Comparison of ENCODE assay signal across 8 cellular contexts in the genomic region with DNA sequence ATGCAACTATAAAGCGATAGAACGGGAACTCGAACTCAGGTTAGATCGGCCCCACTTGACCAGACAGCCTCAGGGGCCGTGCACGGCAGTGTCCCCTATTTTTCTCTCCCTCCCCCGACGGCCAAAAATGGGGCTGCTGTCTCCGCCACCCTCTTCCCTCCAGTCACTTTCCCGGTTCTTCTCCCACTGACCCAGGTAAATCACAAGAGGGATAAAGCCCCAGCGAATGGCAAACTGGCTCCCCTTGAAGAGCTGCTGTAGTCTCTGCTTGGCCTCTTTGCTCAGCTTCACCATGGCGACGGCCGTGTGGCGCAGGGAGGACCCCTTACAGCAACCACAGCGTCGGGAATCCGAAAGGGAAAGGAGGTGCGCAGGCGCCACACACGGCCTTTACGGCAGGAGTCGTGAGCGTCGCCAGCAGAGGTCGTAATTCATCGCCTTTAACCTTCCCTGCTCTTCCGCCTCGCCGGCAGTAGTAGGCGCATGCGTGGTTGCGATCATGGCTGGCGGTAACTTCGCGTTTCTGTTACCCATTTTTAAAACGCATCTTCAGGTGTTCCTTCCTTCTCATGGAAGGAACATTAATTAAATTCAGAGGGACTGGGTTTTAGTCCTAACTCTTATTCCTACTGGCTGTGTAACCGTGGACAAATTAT. TPM values are rescaled to one million over a fixed set of nuclear protein-coding genes. Genes with fewer than 3 reads are reported as not detected.
DNase-seq lines count a peak whose midpoint lies in the region; ATAC-seq and TF ChIP-seq lines count a peak whose summit lies in the region.

TOMM7 (minus strand) TSS at position 364 of the 656 bp plus-strand sequence; CDS start at position 294, 70 bp downstream.

- H3K36me3 Mint-ChIP-seq in CD4-positive, alpha-beta T cell (ENCODE audit: low read depth): peaks cover 31% of the 10 kb centered on the region
- peaks cover 3% of the 10 kb centered on the region for H3K36me3 Mint-ChIP-seq in activated CD4-positive, alpha-beta memory T cell treated with anti-CD3 and anti-CD28 coated beads for 36 hours

- intact Hi-C loops in CD4-positive, alpha-beta T cell (cut with DNase I, micrococcal nuclease): loop anchor here (2.0 to 10.0 kb wide), 6 partner anchors 32 to 1752 kb away; partner anchors contain the start of genes HYCC1 (in 1 of the 2) and PALS2 (in 1 of the 2)
- intact Hi-C loops in activated CD4-positive, alpha-beta memory T cell treated with anti-CD3 and anti-CD28 coated beads for 36 hours (cut with micrococcal nuclease): loop anchor here (1.0 to 5.0 kb wide), 6 partner anchors 32 to 359 kb away; partner anchors contain the start of genes HYCC1 and KLHL7
- intact Hi-C loops in dorsolateral prefrontal cortex (cut with DNase I): loop anchor here (2.0 to 10.0 kb wide), 6 partner anchors 32 to 360 kb away; partner anchors contain the start of genes HYCC1 (in 1 of the 2) and NUP42 (in 1 of the 2)

- H3K9ac ChIP-seq in liver (ENCODE audit: low read depth in 1 of 2, low read length in 2 of 2): peak within 1 kb of the TSS; percentile 74 to 77

- H3K27ac Mint-ChIP-seq in CD4-positive, alpha-beta T cell: peak within 1 kb of the TSS; percentile 92
- H3K27ac Mint-ChIP-seq in activated CD4-positive, alpha-beta memory T cell treated with anti-CD3 and anti-CD28 coated beads for 36 hours: peak within 1 kb of the TSS; percentile 90

- peaks cover 0 to 12% (median 8%) of the 10 kb centered on the region in 4 donors for H3K4me1 ChIP-seq in liver (ENCODE audit: control insufficient read depth in 4 of 4, insufficient read depth in 4 of 4, low read length in 3 of 4)

- peaks cover 15% of the 10 kb centered on the region for H3K27me3 Mint-ChIP-seq in CD4-positive, alpha-beta T cell
- H3K27me3 Mint-ChIP-seq in activated CD4-positive, alpha-beta memory T cell treated with anti-CD3 and anti-CD28 coated beads for 36 hours: peaks cover 11% of the 10 kb centered on the region

- peak; percentile 75 to 90 (median 82) for DNase-seq in CD4-positive, alpha-beta T cell
- peak; percentile 91 for DNase-seq in NCI-H82 treated with DMSO at 0.1 percent for 48 hours (lab: John Stamatoyannopoulos, UW; ENCODE audit: unreplicated experiment)
- DNase-seq in activated CD4-positive, alpha-beta memory T cell treated with anti-CD3 and anti-CD28 coated beads for 36 hours: peak; percentile 92
- peak; percentile 76 to 91 (median 86) for DNase-seq in dorsolateral prefrontal cortex
- peak; percentile 90 for DNase-seq in stimulated activated CD4-positive, alpha-beta T cell treated with anti-CD3 and anti-CD28 coated beads, Interleukin-4, amount 100 ng/mL, for 24 hours

- WGBS in liver: under 1% methylated on average over 38 of the region's 38 CpGs

- H3K27ac ChIP-seq in CD4-positive, alpha-beta T cell (ENCODE audit: low read depth, low read length): peak within 1 kb of the TSS; percentile 66
- H3K27ac ChIP-seq in dorsolateral prefrontal cortex: peak within 1 kb of the TSS in 56 of 59 donors; percentile 8 to 91 (median 76)
- H3K27ac ChIP-seq in liver (ENCODE audit: low read depth in 1 of 2, low read length in 2 of 2): peak within 1 kb of the TSS; percentile 24 to 80

- peaks cover 0 to 2% (median under 1%) of the 10 kb centered on the region in 4 donors for H3K36me3 ChIP-seq in liver (ENCODE audit: control insufficient read depth in 4 of 4, insufficient read depth in 3 of 4, low read depth in 1 of 4, low read length in 3 of 4)

- peak; percentile 93 for ATAC-seq in CD4-positive, alpha-beta T cell (ENCODE audit: poor library complexity)
- ATAC-seq in GM19438 (IDR thresholded peaks at IDR 0.05; ENCODE audit: low read depth, unreplicated experiment) (peak; percentile 74), HG03575 (IDR thresholded peaks at IDR 0.05; ENCODE audit: extremely low read depth, insufficient number of reproducible peaks, low FRiP score, unreplicated experiment) (peak; percentile 31)

- TF ChIP-seq CTCF in CD4-positive, alpha-beta T cell (IDR thresholded peaks at IDR 0.05): no peak
- TF ChIP-seq CTCF in dorsolateral prefrontal cortex (IDR thresholded peaks at IDR 0.05 in 54 of 56, conservative IDR thresholded peaks at IDR 0.05 in 2 of 56; ENCODE audit: low read depth in 1 of 56, partially characterized antibody in 56 of 56) (peak; percentile 31 to 95 (median 78)), liver (IDR thresholded peaks at IDR 0.05; ENCODE audit: low read depth, low read length, missing input control) (peak; percentile 27)

- H3K4me1 Mint-ChIP-seq in CD4-positive, alpha-beta T cell (ENCODE audit: low read depth): peaks cover 49% of the 10 kb centered on the region
- peaks cover 34% of the 10 kb centered on the region for H3K4me1 Mint-ChIP-seq in activated CD4-positive, alpha-beta memory T cell treated with anti-CD3 and anti-CD28 coated beads for 36 hours (ENCODE audit: low read depth)

- no peaks in the 10 kb centered on the region for H3K9me3 Mint-ChIP-seq in CD4-positive, alpha-beta T cell
- no peaks in the 10 kb centered on the region for H3K9me3 Mint-ChIP-seq in activated CD4-positive, alpha-beta memory T cell treated with anti-CD3 and anti-CD28 coated beads for 36 hours

- H3K27me3 ChIP-seq in CD4-positive, alpha-beta T cell (ENCODE audit: control insufficient read depth, insufficient read depth, low read length): no peaks in the 10 kb centered on the region
- H3K27me3 ChIP-seq in dorsolateral prefrontal cortex: peaks cover 0 to 7% (median 0%) of the 10 kb centered on the region in 45 donors
- H3K27me3 ChIP-seq in liver (ENCODE audit: control insufficient read depth in 4 of 4, insufficient read depth in 4 of 4, low read length in 3 of 4): no peaks in the 10 kb centered on the region

- H3K9me3 ChIP-seq in CD4-positive, alpha-beta T cell (ENCODE audit: control insufficient read depth, low read length): no peaks in the 10 kb centered on the region
- H3K9me3 ChIP-seq in liver (ENCODE audit: control insufficient read depth in 4 of 4, low read length in 3 of 4): no peaks in the 10 kb centered on the region

- peak within 1 kb of the TSS; percentile 67 to 99 (median 88) for H3K4me3 ChIP-seq in dorsolateral prefrontal cortex
- peak within 1 kb of the TSS; percentile 66 to 99 (median 73) for H3K4me3 ChIP-seq in liver (ENCODE audit: low read depth in 1 of 3, low read length in 3 of 3)

- peak; percentile 64 for TF ChIP-seq RAD21 in liver (IDR thresholded peaks at IDR 0.05)

- H3K4me3 Mint-ChIP-seq in CD4-positive, alpha-beta T cell: peak within 1 kb of the TSS; percentile 98
- H3K4me3 Mint-ChIP-seq in activated CD4-positive, alpha-beta memory T cell treated with anti-CD3 and anti-CD28 coated beads for 36 hours: peak within 1 kb of the TSS; percentile 96

- POLR2A ChIA-PET in CD4-positive, alpha-beta T cell (lab: Charles Lee): interaction anchor here (0.7 to 1.6 kb wide), 2 partner anchors 34 to 283 kb away, joined by 3 to 5 read pairs; partner anchors contain the start of gene KLHL7
- POLR2A ChIA-PET in activated CD4-positive, alpha-beta memory T cell treated with anti-CD3 and anti-CD28 coated beads for 36 hours (lab: Charles Lee): interaction anchor here (1.2 to 1.5 kb wide), 2 partner anchors 63 to 190 kb away, joined by 3 to 4 read pairs; no protein-coding TSS in a partner anchor

- CTCF ChIA-PET in CD4-positive, alpha-beta T cell (lab: Charles Lee): interaction anchor here (1.1 to 1.9 kb wide), 2 partner anchors 33 to 233 kb away, joined by 3 to 4 read pairs; no protein-coding TSS in a partner anchor
- CTCF ChIA-PET in activated CD4-positive, alpha-beta memory T cell treated with anti-CD3 and anti-CD28 coated beads for 36 hours (lab: Charles Lee): interaction anchor here (0.6 to 4.9 kb wide), 9 partner anchors 31 to 262 kb away, joined by 3 to 21 read pairs (median 3); partner anchors contain the start of gene IL6

TF ChIP-seq in liver, 16 proteins besides CTCF, POLR2A, EP300 and RAD21 (continues in another document):
- TF ChIP-seq, protein P1, sequence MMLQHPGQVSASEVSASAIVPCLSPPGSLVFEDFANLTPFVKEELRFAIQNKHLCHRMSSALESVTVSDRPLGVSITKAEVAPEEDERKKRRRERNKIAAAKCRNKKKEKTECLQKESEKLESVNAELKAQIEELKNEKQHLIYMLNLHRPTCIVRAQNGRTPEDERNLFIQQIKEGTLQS (IDR thresholded peaks at IDR 0.05): no peak
- TF ChIP-seq HNF4G (IDR thresholded peaks at IDR 0.05): no peak
- TF ChIP-seq SP1 (IDR thresholded peaks at IDR 0.05): no peak
- peak in 1 of 2 donors; percentile 83 for TF ChIP-seq GABPA (IDR thresholded peaks at IDR 0.05 in 1 of 2, conservative IDR thresholded peaks at IDR 0.05 in 1 of 2)
- TF ChIP-seq, protein P2, sequence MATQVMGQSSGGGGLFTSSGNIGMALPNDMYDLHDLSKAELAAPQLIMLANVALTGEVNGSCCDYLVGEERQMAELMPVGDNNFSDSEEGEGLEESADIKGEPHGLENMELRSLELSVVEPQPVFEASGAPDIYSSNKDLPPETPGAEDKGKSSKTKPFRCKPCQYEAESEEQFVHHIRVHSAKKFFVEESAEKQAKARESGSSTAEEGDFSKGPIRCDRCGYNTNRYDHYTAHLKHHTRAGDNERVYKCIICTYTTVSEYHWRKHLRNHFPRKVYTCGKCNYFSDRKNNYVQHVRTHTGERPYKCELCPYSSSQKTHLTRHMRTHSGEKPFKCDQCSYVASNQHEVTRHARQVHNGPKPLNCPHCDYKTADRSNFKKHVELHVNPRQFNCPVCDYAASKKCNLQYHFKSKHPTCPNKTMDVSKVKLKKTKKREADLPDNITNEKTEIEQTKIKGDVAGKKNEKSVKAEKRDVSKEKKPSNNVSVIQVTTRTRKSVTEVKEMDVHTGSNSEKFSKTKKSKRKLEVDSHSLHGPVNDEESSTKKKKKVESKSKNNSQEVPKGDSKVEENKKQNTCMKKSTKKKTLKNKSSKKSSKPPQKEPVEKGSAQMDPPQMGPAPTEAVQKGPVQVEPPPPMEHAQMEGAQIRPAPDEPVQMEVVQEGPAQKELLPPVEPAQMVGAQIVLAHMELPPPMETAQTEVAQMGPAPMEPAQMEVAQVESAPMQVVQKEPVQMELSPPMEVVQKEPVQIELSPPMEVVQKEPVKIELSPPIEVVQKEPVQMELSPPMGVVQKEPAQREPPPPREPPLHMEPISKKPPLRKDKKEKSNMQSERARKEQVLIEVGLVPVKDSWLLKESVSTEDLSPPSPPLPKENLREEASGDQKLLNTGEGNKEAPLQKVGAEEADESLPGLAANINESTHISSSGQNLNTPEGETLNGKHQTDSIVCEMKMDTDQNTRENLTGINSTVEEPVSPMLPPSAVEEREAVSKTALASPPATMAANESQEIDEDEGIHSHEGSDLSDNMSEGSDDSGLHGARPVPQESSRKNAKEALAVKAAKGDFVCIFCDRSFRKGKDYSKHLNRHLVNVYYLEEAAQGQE (IDR thresholded peaks at IDR 0.05): peak; percentile 62
- TF ChIP-seq TAF1 (conservative IDR thresholded peaks at IDR 0.05): peak; percentile 96
- TF ChIP-seq RXRA (IDR thresholded peaks at IDR 0.05): peak in 1 of 2 donors; percentile 65
- peak; percentile 95 for TF ChIP-seq YY1 (IDR thresholded peaks at IDR 0.05)
- TF ChIP-seq NR2F2 (IDR thresholded peaks at IDR 0.05): peak; percentile 91
- no peak for TF ChIP-seq FOXA2 (IDR thresholded peaks at IDR 0.05)

RNA-seq across cellular contexts. Expression of gene TOMM7, which starts in this region (rescaled TPM):
- total RNA-seq in CD4-positive, alpha-beta T cell: 100 to 1,000 TPM; 503 to 549 TPM
- total RNA-seq in activated CD4-positive, alpha-beta memory T cell treated with anti-CD3 and anti-CD28 coated beads for 36 hours: 100 to 1,000 TPM; 277 to 279 TPM
- total RNA-seq in dorsolateral prefrontal cortex: 100 to 1,000 TPM; 155 to 488 (median 296) TPM
- total RNA-seq in liver: 10 to 100 TPM; 39.2 to 73.7 TPM
- polyA plus RNA-seq in liver: 100 to 1,000 TPM; 200 to 271 TPM

Comparison
In these comparisons a context has a peak if more than half of its experiments do, and no peak if none do; other contexts are left out.
1. Peak in every context shown above with its lines: DNase-seq, ATAC-seq, H3K4me3 ChIP-seq and H3K27ac ChIP-seq.
2. ATAC-seq: peak in every context shown above with its lines; median percentile 93 in CD4-positive, alpha-beta T cell; 74 in GM19438; 31 in HG03575.